Comparison of ENCODE assay signal across 12 cellular contexts in the genomic region with DNA sequence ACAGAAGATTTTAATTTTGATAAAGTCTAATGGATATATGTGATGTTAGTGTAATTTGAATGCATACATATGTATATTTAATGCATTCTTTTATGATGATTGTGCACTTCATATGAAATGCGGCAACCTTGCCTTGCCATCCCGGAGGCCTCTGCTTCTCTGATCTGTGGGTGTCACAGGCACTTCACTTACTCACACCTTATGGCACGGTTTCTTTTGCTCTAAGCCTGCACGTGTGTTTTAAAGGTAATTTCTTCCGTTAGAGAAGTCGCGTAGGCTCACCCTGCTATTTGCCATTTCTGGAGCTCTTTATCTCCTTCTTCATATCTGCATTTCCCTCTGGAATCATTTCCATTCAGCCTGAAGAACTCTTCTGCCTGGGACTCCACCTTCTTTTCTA.
DNase-seq lines count a peak whose midpoint lies in the region; ATAC-seq and TF ChIP-seq lines count a peak whose summit lies in the region.
"Had no signal": no experiment of that assay in that cellular context is flagged by ENCODE, and none has a peak within 500 bp of the region (broad histone marks: within the 10 kb centered on the region; RNA-seq: fewer than 3 reads in every experiment).

No MANE protein-coding gene starts in this region.

- peak overlapping the region; percentile 67 for H3K4me3 ChIP-seq in Loucy (ENCODE audit: low read length, poor library complexity, severe bottlenecking)
- H3K4me3 ChIP-seq: uterus had no signal

- POLR2A ChIA-PET in activated CD4-positive, alpha-beta T cell treated with anti-CD3 and anti-CD28 coated beads, Interleukin-2, amount 10 ng/mL, durations not matched to agents 7 days and 5 days (lab: Charles Lee), result no interaction called here

- no peaks in the 10 kb centered on the region for H3K9me2 ChIP-seq in Loucy (replicated peaks; ENCODE audit: low read depth, low read length)

- no peak for DNase-seq in activated CD4-positive, alpha-beta T cell treated with anti-CD3 and anti-CD28 coated beads, Interleukin-2, amount 10 ng/mL, durations not matched to agents 7 days and 5 days
- DNase-seq in activated CD4-positive, alpha-beta T cell treated with anti-CD3 and anti-CD28 coated beads for 1 hour, result no peak
- DNase-seq in caudate nucleus (lab: John Stamatoyannopoulos, UW) (peak in 21 of 61 donors; percentile 6 to 84 (median 20)), posterior vena cava (ENCODE audit: low spot score) (peak; percentile 5), omental fat pad (ENCODE audit: low spot score) (no peak), NCI-H2171 (lab: John Stamatoyannopoulos, UW) (no peak)
- DNase-seq: NCI-H146, uterus had no signal

- peaks cover 22% of the 10 kb centered on the region for H3K4me1 Mint-ChIP-seq in activated CD4-positive, alpha-beta T cell treated with anti-CD3 and anti-CD28 coated beads, Interleukin-2, amount 10 ng/mL, durations not matched to agents 7 days and 5 days
- H3K4me1 Mint-ChIP-seq: WTC11 had no signal

- H3K4me3 Mint-ChIP-seq in activated CD4-positive, alpha-beta T cell treated with anti-CD3 and anti-CD28 coated beads, Interleukin-2, amount 10 ng/mL, durations not matched to agents 7 days and 5 days, result peak overlapping the region; percentile 57
- H3K4me3 Mint-ChIP-seq: WTC11 had no signal

- intact Hi-C loops in posterior vena cava (cut with DNase I), result no loop called here

- H3K27me3 ChIP-seq in Loucy (ENCODE audit: insufficient read depth, low read length, poor library complexity, severe bottlenecking), result no peaks in the 10 kb centered on the region
- H3K27me3 ChIP-seq: adrenal gland, uterus had no signal

- H3K27ac Mint-ChIP-seq in activated CD4-positive, alpha-beta T cell treated with anti-CD3 and anti-CD28 coated beads, Interleukin-2, amount 10 ng/mL, durations not matched to agents 7 days and 5 days, result no peak overlapping the region
- H3K27ac Mint-ChIP-seq: WTC11 had no signal

- H3K27me3 Mint-ChIP-seq in activated CD4-positive, alpha-beta T cell treated with anti-CD3 and anti-CD28 coated beads, Interleukin-2, amount 10 ng/mL, durations not matched to agents 7 days and 5 days, result no peaks in the 10 kb centered on the region

- H2AFZ ChIP-seq in Loucy (ENCODE audit: low read length), result no peak overlapping the region

- ATAC-seq in omental fat pad (ENCODE audit: low FRiP score) (no peak), HG03039 (IDR thresholded peaks at IDR 0.05; ENCODE audit: unreplicated experiment) (no peak)

- peak overlapping the region; percentile 75 for H3K9ac ChIP-seq in Loucy (ENCODE audit: low read depth, low read length, poor library complexity, severe bottlenecking)

- peaks cover 10% of the 10 kb centered on the region; the same call in 1 of the 2 replicates for H3F3A ChIP-seq in Loucy (ENCODE audit: low read depth)

- H3K4me1 ChIP-seq in Loucy (ENCODE audit: insufficient read depth, low read length, poor library complexity, severe bottlenecking), result peaks cover 68% of the 10 kb centered on the region
- H3K4me1 ChIP-seq: uterus had no signal

- TF ChIP-seq CTCF in Loucy (conservative IDR thresholded peaks at IDR 0.05; ENCODE audit: low read length), result no peak
- no peak for TF ChIP-seq CTCF in omental fat pad (IDR thresholded peaks at IDR 0.05)

- peak overlapping the region; percentile 49 for H3K27ac ChIP-seq in caudate nucleus (ENCODE audit: low read depth, low read length)

- no peaks in the 10 kb centered on the region for H3K9me3 ChIP-seq in Loucy (ENCODE audit: insufficient read depth, low read depth, low read length)
- H3K9me3 ChIP-seq: adrenal gland, uterus had no signal

- H4K20me1 ChIP-seq in Loucy (ENCODE audit: insufficient read depth, low read length, poor library complexity, severe bottlenecking), result no peaks in the 10 kb centered on the region

- no peaks in the 10 kb centered on the region for H3K36me3 Mint-ChIP-seq in activated CD4-positive, alpha-beta T cell treated with anti-CD3 and anti-CD28 coated beads, Interleukin-2, amount 10 ng/mL, durations not matched to agents 7 days and 5 days (ENCODE audit: low read depth)
- H3K36me3 Mint-ChIP-seq: WTC11 had no signal

- no peaks in the 10 kb centered on the region for H3K36me3 ChIP-seq in Loucy (ENCODE audit: insufficient read depth, low read length)
- H3K36me3 ChIP-seq: adrenal gland, uterus had no signal

- H3K79me2 ChIP-seq in Loucy (ENCODE audit: insufficient read depth, low read length), result no peaks in the 10 kb centered on the region

- peak overlapping the region; percentile 81 for H3K4me2 ChIP-seq in Loucy (ENCODE audit: low read depth, low read length, poor library complexity, severe bottlenecking)

- H3K9me3 Mint-ChIP-seq in activated CD4-positive, alpha-beta T cell treated with anti-CD3 and anti-CD28 coated beads, Interleukin-2, amount 10 ng/mL, durations not matched to agents 7 days and 5 days, result no peaks in the 10 kb centered on the region

- CTCF ChIA-PET in activated CD4-positive, alpha-beta T cell treated with anti-CD3 and anti-CD28 coated beads, Interleukin-2, amount 10 ng/mL, durations not matched to agents 7 days and 5 days (lab: Charles Lee), result no interaction called here
